19 cellular contexts compared by ENCODE assay signal in genomic region chr11:486189-486588, GRCh38. TPM values are rescaled to one million over a fixed set of nuclear protein-coding genes. Genes with fewer than 3 reads are reported as not detected.
"Had no signal": no experiment of that assay in that cellular context is flagged by ENCODE, and none has a peak within 500 bp of the region (broad histone marks: within the 10 kb centered on the region; RNA-seq: fewer than 3 reads in every experiment).

No MANE protein-coding gene starts in this region.

- ATAC-seq: Panc1 had no signal

- DNase-seq: KBM-7, MV-4-11, NCI-H1048, NCI-H1105, NCI-H1417, NCI-H1436 treated with DMSO at 0.1 percent for 48 hours, NCI-H1694, NCI-H187 treated with DMSO at 0.1 percent for 48 hours, NCI-H2029 treated with DMSO at 0.1 percent for 48 hours, NCI-H2227 treated with DMSO at 0.1 percent for 48 hours, NCI-H524, NCI-H69, NCI-H774, SK-N-SH, SW 1271 had no signal

- H3K27ac ChIP-seq: RWPE1 had no signal

- H3K9me3 ChIP-seq: SK-N-SH had no signal

RNA-seq across cellular contexts. Expression of gene ANO9, which starts 44.4 kb away (rescaled TPM):
- total RNA-seq: LHCN-M2, SK-MEL-5 had no signal
